13 cellular contexts compared by ENCODE assay signal in the genomic region with DNA sequence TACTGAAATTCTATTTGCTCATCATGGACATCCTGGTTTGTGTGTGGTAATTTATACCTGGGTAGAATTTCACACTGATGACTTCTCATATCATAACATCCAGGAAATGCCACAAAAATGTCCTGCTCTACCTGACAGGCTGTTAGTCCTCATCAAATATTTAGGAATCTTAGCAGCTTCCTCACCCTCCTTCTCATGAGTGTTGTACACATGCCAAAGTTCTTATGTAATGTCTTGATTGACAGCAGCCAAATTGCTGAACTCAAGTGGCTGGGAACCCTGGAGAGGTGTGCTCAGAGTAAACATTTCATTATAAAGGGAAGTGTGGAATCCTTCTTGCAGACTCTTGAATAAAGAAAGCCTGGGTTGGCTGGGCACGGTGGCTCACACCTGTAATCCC. TPM values are rescaled to one million over a fixed set of nuclear protein-coding genes. Genes with fewer than 3 reads are reported as not detected.
DNase-seq lines count a peak whose midpoint lies in the region; ATAC-seq and TF ChIP-seq lines count a peak whose summit lies in the region.
"Had no signal": no experiment of that assay in that cellular context is flagged by ENCODE, and none has a peak within 500 bp of the region (broad histone marks: within the 10 kb centered on the region; RNA-seq: fewer than 3 reads in every experiment).

No MANE protein-coding gene starts in this region.

- H2AFZ ChIP-seq in PC-3 (ENCODE audit: low read length) = no peak overlapping the region

- POLR2A ChIA-PET in PC-3 (lab: Charles Lee; ENCODE audit: unreplicated experiment) = interaction anchor here (0.5 kb wide), 1 partner anchor 81 kb away, joined by 3 read pairs; no protein-coding TSS in a partner anchor

- H4K20me1 ChIP-seq in PC-3 (ENCODE audit: low read length) = peaks cover 19% of the 10 kb centered on the region; the same call in 1 of the 2 replicates

- BruUV-seq in PC-3 (replicated peaks; lab: Mats Ljungman, UMichigan) = no TSS peak

- H3K27me3 ChIP-seq in HL-60 (ENCODE audit: insufficient read depth, poor library complexity, severe bottlenecking) (no peaks in the 10 kb centered on the region), PC-3 (ENCODE audit: low read length) (no peaks in the 10 kb centered on the region), kidney epithelial cell (ENCODE audit: control insufficient read depth, insufficient read depth, low read length) (no peaks in the 10 kb centered on the region), testis (no peaks in the 10 kb centered on the region)
- H3K27me3 ChIP-seq: body of pancreas had no signal

- intact Hi-C loops in PC-3 (cut with micrococcal nuclease) (loop anchor here (2.0 kb wide), 1 partner anchor 33 kb away; no protein-coding TSS in a partner anchor), testis (cut with DNase I; ENCODE audit: low total_unique reads) (no loop called here)

- H3K9me3 ChIP-seq in PC-3 (ENCODE audit: low read length) = no peaks in the 10 kb centered on the region
- no peaks in the 10 kb centered on the region for H3K9me3 ChIP-seq in testis
- H3K9me3 ChIP-seq: body of pancreas had no signal

- no peak overlapping the region for H3K4me3 ChIP-seq in HL-60 (replicated peaks; ENCODE audit: insufficient read depth, low read length)
- no peak overlapping the region for H3K4me3 ChIP-seq in PC-3 (ENCODE audit: low read length)
- no peak overlapping the region for H3K4me3 ChIP-seq in kidney epithelial cell (ENCODE audit: low read depth, low read length)
- no peak overlapping the region for H3K4me3 ChIP-seq in testis
- H3K4me3 ChIP-seq: body of pancreas had no signal

- peaks cover 93% of the 10 kb centered on the region for H3K79me2 ChIP-seq in PC-3 (ENCODE audit: low read length)

- no peaks in the 10 kb centered on the region for H3K9me2 ChIP-seq in PC-3 (replicated peaks; ENCODE audit: low read length)

- WGBS in testis, 2 donors = 89 to 97% methylated on average over 1 of the region's 1 CpG

- no peak overlapping the region for H3K9ac ChIP-seq in PC-3 (ENCODE audit: low read length)

- peak; percentile 75 for ATAC-seq in PC-3
- ATAC-seq: body of pancreas had no signal

- H3F3A ChIP-seq in PC-3 (ENCODE audit: low read length, unreplicated experiment) = no peaks in the 10 kb centered on the region

- TF ChIP-seq POLR2A in testis (IDR thresholded peaks at IDR 0.05) = no peak

- peak; percentile 18 to 41 for DNase-seq in HL-60 (ENCODE audit: low read depth in 1 of 2, low spot score in 1 of 2)
- DNase-seq in PC-3 = peak; percentile 98
- DNase-seq in kidney epithelial cell (ENCODE audit: low read depth) = peak; percentile 28
- no peak for DNase-seq in NK-92 treated with Interleukin-12 subunit alpha and Interleukin-12 subunit beta, amount 100 ng/mL, for 24 hours (lab: John Stamatoyannopoulos, UW)
- no peak for DNase-seq in T-helper 9 cell
- no peak for DNase-seq in testis
- no peak for DNase-seq in NCI-H526 treated with DMSO at 0.1 percent for 48 hours (lab: John Stamatoyannopoulos, UW)
- DNase-seq: activated CD4-positive, alpha-beta memory T cell treated with anti-CD3 and anti-CD28 coated beads, Interleukin-2, amount 10 ng/mL, durations not matched to agents 7 days and 5 days; body of pancreas; effector CD4-positive, alpha-beta T cell; HFFc6; IMR-90 had no signal

- CTCF ChIA-PET in PC-3 (lab: Charles Lee) = no interaction called here

- TF ChIP-seq CTCF in C4-2B (conservative IDR thresholded peaks at IDR 0.05) = no peak
- no peak for TF ChIP-seq CTCF in HL-60 (IDR thresholded peaks at IDR 0.05; ENCODE audit: insufficient read depth, low read length)
- TF ChIP-seq CTCF in PC-3 (conservative IDR thresholded peaks at IDR 0.05; ENCODE audit: low read depth, low read length) = no peak
- TF ChIP-seq CTCF in kidney epithelial cell (IDR thresholded peaks at IDR 0.05; ENCODE audit: insufficient read depth, low read length, poor library complexity, severe bottlenecking) = no peak
- TF ChIP-seq CTCF in testis (IDR thresholded peaks at IDR 0.05) = no peak

- H3K36me3 ChIP-seq in PC-3 (ENCODE audit: low read depth, low read length) = peaks cover 4% of the 10 kb centered on the region; the same call in 1 of the 2 replicates
- H3K36me3 ChIP-seq in kidney epithelial cell (ENCODE audit: control insufficient read depth, insufficient read depth, low read length) = no peaks in the 10 kb centered on the region
- no peaks in the 10 kb centered on the region for H3K36me3 ChIP-seq in testis (ENCODE audit: low read depth, missing control alignments)

- H3K27ac ChIP-seq in C4-2B (peak overlapping the region; percentile 67), HL-60 (replicated peaks) (no peak overlapping the region), PC-3 (ENCODE audit: low read length) (peak overlapping the region; percentile 43), testis (no peak overlapping the region)
- H3K27ac ChIP-seq: body of pancreas had no signal

- peak overlapping the region; percentile 33 for H3K4me2 ChIP-seq in PC-3 (ENCODE audit: low read length)

- H3K4me1 ChIP-seq in PC-3 (ENCODE audit: insufficient read depth, low read length) = peaks cover 65% of the 10 kb centered on the region
- peaks cover 13% of the 10 kb centered on the region for H3K4me1 ChIP-seq in testis

RNA-seq across cellular contexts. Expression of a gene that starts 8.9 kb away (rescaled TPM):
- total RNA-seq in PC-3 (2014; rRNA removed) = 28.3 and 31.8 TPM in 2 replicates
- 7.8 and 8.7 TPM in 2 replicates for total RNA-seq in kidney epithelial cell
- total RNA-seq in testis = 10 to 100 TPM; 10.2 to 10.9 TPM
- 11.8 TPM for polyA plus RNA-seq in testis (ENCODE audit: insufficient read depth, low read depth, low replicate concordance)

Comparison
In these comparisons a context has a peak if more than half of its experiments do, and no peak if none do; other contexts are left out.
1. H3K27ac ChIP-seq: peak in C4-2B (single experiment) and PC-3 (single experiment); none in HL-60 (single experiment) and testis (0 of 2).
2. DNase-seq: peak in HL-60 (2 of 2), PC-3 (single experiment) and kidney epithelial cell (single experiment); none in NK-92 treated with Interleukin-12 subunit alpha and Interleukin-12 subunit beta, amount 100 ng/mL, for 24 hours (single experiment), T-helper 9 cell (single experiment), testis (single experiment) and NCI-H526 treated with DMSO at 0.1 percent for 48 hours (single experiment).